ENCODE assay signal across 8 cellular contexts in genomic region chr17:19031729-19032128, GRCh38. TPM values are rescaled to one million over a fixed set of nuclear protein-coding genes. Genes with fewer than 3 reads are reported as not detected.
A peak's percentile ranks its signal among the peaks of the same experiment; 100 is the strongest.
DNase-seq lines count a peak whose midpoint lies in the region; ATAC-seq and TF ChIP-seq lines count a peak whose summit lies in the region.
"Not testable (repeated sequence)": the region's sequence is repeated elsewhere in the genome, so short reads cannot be mapped to it uniquely, and the experiment has no call there.

No MANE protein-coding gene starts in this region.

- not testable (repeated sequence) for H3K9me3 ChIP-seq in mucosa of descending colon; aorta (ENCODE audit: control insufficient read depth, low read length)

- H3K4me1 Mint-ChIP-seq in activated CD4-positive, alpha-beta T cell treated with anti-CD3 and anti-CD28 coated beads, Interleukin-2, amount 10 ng/mL, durations not matched to agents 7 days and 5 days; activated naive CD8-positive, alpha-beta T cell treated with anti-CD3 and anti-CD28 coated beads, Interleukin-2, amount 10 ng/mL, durations not matched to agents 7 days and 5 days: not testable (repeated sequence)

- not testable (repeated sequence) for H3K36me3 Mint-ChIP-seq in activated CD4-positive, alpha-beta T cell treated with anti-CD3 and anti-CD28 coated beads, Interleukin-2, amount 10 ng/mL, durations not matched to agents 7 days and 5 days (ENCODE audit: low read depth); activated naive CD8-positive, alpha-beta T cell treated with anti-CD3 and anti-CD28 coated beads, Interleukin-2, amount 10 ng/mL, durations not matched to agents 7 days and 5 days

- H3K27ac Mint-ChIP-seq in activated CD4-positive, alpha-beta T cell treated with anti-CD3 and anti-CD28 coated beads, Interleukin-2, amount 10 ng/mL, durations not matched to agents 7 days and 5 days; activated naive CD8-positive, alpha-beta T cell treated with anti-CD3 and anti-CD28 coated beads, Interleukin-2, amount 10 ng/mL, durations not matched to agents 7 days and 5 days: not testable (repeated sequence)

- H3K27me3 ChIP-seq in aorta (ENCODE audit: control insufficient read depth in 1 of 2, insufficient read depth in 2 of 2, low read length in 1 of 2): not testable (repeated sequence)

- WGBS in aorta, 2 donors: no CpG with 5 or more reads among the region's 4 CpGs

- CTCF ChIA-PET in activated CD4-positive, alpha-beta T cell treated with anti-CD3 and anti-CD28 coated beads, Interleukin-2, amount 10 ng/mL, durations not matched to agents 7 days and 5 days (lab: Charles Lee): not testable (repeated sequence)

- DNase-seq in activated CD4-positive, alpha-beta T cell treated with anti-CD3 and anti-CD28 coated beads, Interleukin-2, amount 10 ng/mL, durations not matched to agents 7 days and 5 days: peak; percentile 52
- DNase-seq in activated naive CD8-positive, alpha-beta T cell treated with anti-CD3 and anti-CD28 coated beads, Interleukin-2, amount 10 ng/mL, durations not matched to agents 7 days and 5 days: peak; percentile 47
- DNase-seq in fibroblast of the aortic adventitia (ENCODE audit: low read depth): not testable (repeated sequence)
- DNase-seq in mucosa of descending colon (peak; percentile 69 to 86 (median 84)), aorta (peak; percentile 69 to 91)
- DNase-seq in stimulated activated CD4-positive, alpha-beta T cell treated with anti-CD3 and anti-CD28 coated beads, Interleukin-2, amount 100 ng/mL, for 24 hours: peak; percentile 61 to 68

- H3K4me3 Mint-ChIP-seq in activated CD4-positive, alpha-beta T cell treated with anti-CD3 and anti-CD28 coated beads, Interleukin-2, amount 10 ng/mL, durations not matched to agents 7 days and 5 days; activated naive CD8-positive, alpha-beta T cell treated with anti-CD3 and anti-CD28 coated beads, Interleukin-2, amount 10 ng/mL, durations not matched to agents 7 days and 5 days: not testable (repeated sequence)

- not testable (repeated sequence) for H3K27ac ChIP-seq in aorta (ENCODE audit: low read depth in 1 of 2, low read length in 2 of 2)

- not testable (repeated sequence) for H3K4me1 ChIP-seq in mucosa of descending colon (ENCODE audit: low read depth); aorta (ENCODE audit: control insufficient read depth in 1 of 2, insufficient read depth in 2 of 2, low read length in 2 of 2)

- not testable (repeated sequence) for H3K36me3 ChIP-seq in mucosa of descending colon (ENCODE audit: low read depth); aorta (ENCODE audit: control insufficient read depth in 1 of 2, insufficient read depth in 2 of 2, low read length in 1 of 2)

- H3K9me3 Mint-ChIP-seq in activated CD4-positive, alpha-beta T cell treated with anti-CD3 and anti-CD28 coated beads, Interleukin-2, amount 10 ng/mL, durations not matched to agents 7 days and 5 days; activated naive CD8-positive, alpha-beta T cell treated with anti-CD3 and anti-CD28 coated beads, Interleukin-2, amount 10 ng/mL, durations not matched to agents 7 days and 5 days: not testable (repeated sequence)

- not testable (repeated sequence) for H3K27me3 Mint-ChIP-seq in activated CD4-positive, alpha-beta T cell treated with anti-CD3 and anti-CD28 coated beads, Interleukin-2, amount 10 ng/mL, durations not matched to agents 7 days and 5 days; activated naive CD8-positive, alpha-beta T cell treated with anti-CD3 and anti-CD28 coated beads, Interleukin-2, amount 10 ng/mL, durations not matched to agents 7 days and 5 days

- POLR2A ChIA-PET in activated CD4-positive, alpha-beta T cell treated with anti-CD3 and anti-CD28 coated beads, Interleukin-2, amount 10 ng/mL, durations not matched to agents 7 days and 5 days (lab: Charles Lee); activated naive CD8-positive, alpha-beta T cell treated with anti-CD3 and anti-CD28 coated beads, Interleukin-2, amount 10 ng/mL, durations not matched to agents 7 days and 5 days (lab: Charles Lee): not testable (repeated sequence)

- ATAC-seq in GM18498 (IDR thresholded peaks at IDR 0.05; ENCODE audit: unreplicated experiment) (peak; percentile 48), HG03432 (IDR thresholded peaks at IDR 0.05; ENCODE audit: unreplicated experiment) (peak; percentile 41), mucosa of descending colon (peak; percentile 83), aorta (ENCODE audit: low FRiP score) (peak; percentile 88)
- ATAC-seq in activated naive CD8-positive, alpha-beta T cell treated with anti-CD3 and anti-CD28 coated beads, Interleukin-2, amount 10 ng/mL, durations not matched to agents 7 days and 5 days (ENCODE audit: low read depth): peak; percentile 59

- intact Hi-C loops in mucosa of descending colon (cut with DNase I, micrococcal nuclease); aorta (cut with DNase I): not testable (repeated sequence)

- not testable (repeated sequence) for H3K4me3 ChIP-seq in fibroblast of the aortic adventitia (ENCODE audit: low read depth, low read length); mucosa of descending colon; aorta (ENCODE audit: low read length in 2 of 2)

- TF ChIP-seq CTCF in fibroblast of the aortic adventitia (IDR thresholded peaks at IDR 0.05; ENCODE audit: insufficient read depth, low read length): peak; percentile 53
- peak; percentile 27 for TF ChIP-seq CTCF in mucosa of descending colon (IDR thresholded peaks at IDR 0.05)

RNA-seq across cellular contexts. Expression of gene GRAP, which starts 15.0 kb away (rescaled TPM):
- 10 to 100 TPM; 35.4 to 39.2 TPM for total RNA-seq in activated CD4-positive, alpha-beta T cell treated with anti-CD3 and anti-CD28 coated beads, Interleukin-2, amount 10 ng/mL, durations not matched to agents 7 days and 5 days
- total RNA-seq in activated naive CD8-positive, alpha-beta T cell treated with anti-CD3 and anti-CD28 coated beads, Interleukin-2, amount 10 ng/mL, durations not matched to agents 7 days and 5 days: 10 to 100 TPM; 27.7 to 30.3 TPM
- total RNA-seq in fibroblast of the aortic adventitia (ENCODE audit: low replicate concordance) (under 0.01 TPM in 1 of 2 replicates, not detected in the other), mucosa of descending colon (1 to 10 TPM; 1.2 to 2.5 (median 1.8) TPM), aorta (1 to 10 TPM; 4.0 to 6.3 TPM)
- polyA plus RNA-seq in aorta: 1 to 10 TPM in 1 of 2 donors, under 1 TPM in 1; 0.87 to 2.4 TPM

RNA-seq across cellular contexts. Expression of gene FAM83G, which starts 27.2 kb away (rescaled TPM):
- total RNA-seq in activated CD4-positive, alpha-beta T cell treated with anti-CD3 and anti-CD28 coated beads, Interleukin-2, amount 10 ng/mL, durations not matched to agents 7 days and 5 days: 1 to 10 TPM; 7.1 to 9.1 TPM
- total RNA-seq in activated naive CD8-positive, alpha-beta T cell treated with anti-CD3 and anti-CD28 coated beads, Interleukin-2, amount 10 ng/mL, durations not matched to agents 7 days and 5 days: 1 to 10 TPM; 7.1 to 8.3 TPM
- total RNA-seq in fibroblast of the aortic adventitia (ENCODE audit: low replicate concordance): 4.4 and 9.5 TPM in 2 replicates
- total RNA-seq in mucosa of descending colon: 10 to 100 TPM; 18.9 to 40.4 (median 29.1) TPM
- total RNA-seq in aorta: 10 to 100 TPM in 1 of 2 donors, 1 to 10 TPM in 1; 7.1 to 12.9 TPM
- 1 to 10 TPM; 2.5 to 3.4 TPM for polyA plus RNA-seq in aorta
